8 cellular contexts compared by ENCODE assay signal in the genomic region with DNA sequence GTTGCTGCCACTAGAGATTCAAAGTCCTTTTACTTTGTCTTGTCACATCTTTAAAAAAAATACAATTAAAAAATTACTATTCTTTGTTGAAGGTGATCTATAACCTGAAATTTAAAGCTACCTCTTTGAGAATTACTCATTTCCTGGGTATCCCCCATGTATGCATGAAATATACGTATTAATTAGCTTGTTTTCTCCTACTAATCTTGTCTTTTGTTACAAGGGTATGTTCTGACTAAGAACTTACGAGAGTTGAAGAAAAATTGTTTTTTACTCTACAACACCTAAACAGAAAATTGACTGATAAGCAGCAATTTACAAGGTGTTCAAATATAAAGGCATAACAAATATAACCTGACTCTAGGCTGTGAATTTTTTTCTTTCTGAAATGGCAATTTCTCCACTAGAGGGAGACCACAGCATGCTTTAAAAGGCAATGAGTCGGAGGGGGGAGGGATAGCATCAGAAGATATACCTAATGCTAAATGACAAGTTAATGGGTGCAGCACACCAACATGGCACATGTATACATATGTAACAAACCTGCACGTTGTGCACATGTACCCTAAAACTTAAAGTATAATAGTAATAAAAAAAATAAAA.
A peak's percentile ranks its signal among the peaks of the same experiment; 100 is the strongest.
DNase-seq lines count a peak whose midpoint lies in the region; ATAC-seq, FAIRE-seq and TF ChIP-seq lines count a peak whose summit lies in the region.

No MANE protein-coding gene starts in this region.

- no peak for TF ChIP-seq EP300 in H1 (IDR thresholded peaks at IDR 0.05; ENCODE audit: borderline replicate concordance in 1 of 2, low read depth in 2 of 2, low read length in 2 of 2)

- intact Hi-C loops in activated naive CD4-positive, alpha-beta T cell treated with anti-CD3 and anti-CD28 coated beads for 36 hours (cut with micrococcal nuclease) = loop anchor here (5.0 to 10.0 kb wide), 2 partner anchors 319 to 1041 kb away; no protein-coding TSS in a partner anchor

- H3K14ac ChIP-seq in H1 (ENCODE audit: insufficient read length) = no peak overlapping the region

- FAIRE-seq in H1 (lab: Jason Lieb, UNC) = no peak

- H3K9me3 Mint-ChIP-seq in activated naive CD4-positive, alpha-beta T cell treated with anti-CD3 and anti-CD28 coated beads, Interleukin-2, amount 10 ng/mL, durations not matched to agents 7 days and 5 days = peaks cover 3% of the 10 kb centered on the region
- H3K9me3 Mint-ChIP-seq in activated naive CD4-positive, alpha-beta T cell treated with anti-CD3 and anti-CD28 coated beads for 36 hours = no peaks in the 10 kb centered on the region

- no peak overlapping the region for H3K18ac ChIP-seq in H1 (ENCODE audit: extremely low read depth, low read length)

- TF ChIP-seq RAD21 in H1 (IDR thresholded peaks at IDR 0.05 in 1 of 2, conservative IDR thresholded peaks at IDR 0.05 in 1 of 2; ENCODE audit: low read depth in 2 of 2, low read length in 2 of 2) = peak; percentile 50 to 53

- no peak overlapping the region for H3K27ac ChIP-seq in H1 (ENCODE audit: low read depth, low read length)

- H3K79me2 ChIP-seq in H1 (ENCODE audit: control insufficient read depth in 1 of 2, insufficient read depth in 2 of 2, low read length in 2 of 2) = no peaks in the 10 kb centered on the region

- no peak overlapping the region for H4K5ac ChIP-seq in H1 (ENCODE audit: insufficient read length, low read depth, low read length)

- H3K4me2 ChIP-seq in H1 (ENCODE audit: insufficient read depth in 1 of 2, low read depth in 2 of 2, low read length in 2 of 2) = no peak overlapping the region

- no peaks in the 10 kb centered on the region for H3K9me3 ChIP-seq in H1 (ENCODE audit: insufficient read depth in 2 of 2, low read depth in 1 of 2, low read length in 1 of 2)

- no peak overlapping the region for H3K4ac ChIP-seq in H1 (replicated peaks; ENCODE audit: insufficient read length, low read depth, low read length)

- no peak overlapping the region for H3K9ac ChIP-seq in H1 (replicated peaks in 1 of 4; ENCODE audit: extremely low read depth in 1 of 4, low read depth in 3 of 4, low read length in 3 of 4)

- TF ChIP-seq POLR2A in H1 (IDR thresholded peaks at IDR 0.05; ENCODE audit: control extremely low read depth in 1 of 2, low read depth in 2 of 2, low read length in 2 of 2) (no peak), GM18505 (IDR thresholded peaks at IDR 0.05; ENCODE audit: borderline replicate concordance, extremely low read depth, insufficient read depth, insufficient read length) (no peak)

- WGBS in H1 (ENCODE audit: extremely low coverage in 1 of 2, insufficient coverage in 1 of 2, insufficient read length in 1 of 2, insufficient replicate concordance in 2 of 2, low coverage in 1 of 2, low lambda C conversion rate in 2 of 2, missing lambda C conversion rate in 1 of 2), 2 experiments = 62% methylated on average over 3 of the region's 4 CpGs; no CpG with 5 or more reads in 1 of the 2 experiments

- no peak overlapping the region for H2BK120ac ChIP-seq in H1 (replicated peaks; ENCODE audit: low read depth, low read length)

- H3K4me3 Mint-ChIP-seq in activated naive CD4-positive, alpha-beta T cell treated with anti-CD3 and anti-CD28 coated beads, Interleukin-2, amount 10 ng/mL, durations not matched to agents 7 days and 5 days = no peak overlapping the region
- H3K4me3 Mint-ChIP-seq in activated naive CD4-positive, alpha-beta T cell treated with anti-CD3 and anti-CD28 coated beads for 36 hours = no peak overlapping the region

- no peaks in the 10 kb centered on the region for H4K20me1 ChIP-seq in H1 (replicated peaks in 1 of 2; ENCODE audit: control insufficient read depth in 1 of 2, insufficient read depth in 2 of 2, low read length in 2 of 2)

- no peak overlapping the region for H2BK12ac ChIP-seq in H1 (ENCODE audit: low read depth, low read length)

- no peak overlapping the region for H2BK5ac ChIP-seq in H1 (ENCODE audit: low read depth, low read length)

- H4K8ac ChIP-seq in H1 (ENCODE audit: extremely low read depth, insufficient read depth, low read length) = no peak overlapping the region

- no peak overlapping the region for H4K91ac ChIP-seq in H1 (replicated peaks; ENCODE audit: insufficient read length, low read length)

- H2BK20ac ChIP-seq in H1 (ENCODE audit: low read length) = no peak overlapping the region

- no peak overlapping the region for H3K27ac Mint-ChIP-seq in activated naive CD4-positive, alpha-beta T cell treated with anti-CD3 and anti-CD28 coated beads, Interleukin-2, amount 10 ng/mL, durations not matched to agents 7 days and 5 days
- H3K27ac Mint-ChIP-seq in activated naive CD4-positive, alpha-beta T cell treated with anti-CD3 and anti-CD28 coated beads for 36 hours = no peak overlapping the region

- H3K36me3 Mint-ChIP-seq in activated naive CD4-positive, alpha-beta T cell treated with anti-CD3 and anti-CD28 coated beads, Interleukin-2, amount 10 ng/mL, durations not matched to agents 7 days and 5 days = peaks cover 4% of the 10 kb centered on the region
- no peaks in the 10 kb centered on the region for H3K36me3 Mint-ChIP-seq in activated naive CD4-positive, alpha-beta T cell treated with anti-CD3 and anti-CD28 coated beads for 36 hours (ENCODE audit: low read depth)

- peak in 1 of 3 experiments; percentile 26; a peak in 2 of 4 replicates for TF ChIP-seq CTCF in H1 (IDR thresholded peaks at IDR 0.05; ENCODE audit: control extremely low read depth in 1 of 3, insufficient read depth in 1 of 3, low read depth in 1 of 3, low read length in 3 of 3)

- no peak overlapping the region for H3K23ac ChIP-seq in H1 (ENCODE audit: insufficient read length)

- H3K27me3 ChIP-seq in H1 (replicated peaks in 1 of 4; ENCODE audit: control insufficient read depth in 3 of 4, extremely low read depth in 1 of 4, insufficient read depth in 3 of 4, low read length in 3 of 4) = no peaks in the 10 kb centered on the region

- no peak overlapping the region for H2AFZ ChIP-seq in H1 (ENCODE audit: low read length)

- no peak overlapping the region for H3K56ac ChIP-seq in H1 (replicated peaks; ENCODE audit: insufficient read length, low read depth, low read length)

- H3K27me3 Mint-ChIP-seq in activated naive CD4-positive, alpha-beta T cell treated with anti-CD3 and anti-CD28 coated beads, Interleukin-2, amount 10 ng/mL, durations not matched to agents 7 days and 5 days = no peaks in the 10 kb centered on the region
- no peaks in the 10 kb centered on the region for H3K27me3 Mint-ChIP-seq in activated naive CD4-positive, alpha-beta T cell treated with anti-CD3 and anti-CD28 coated beads for 36 hours (ENCODE audit: low read depth)

- POLR2A ChIA-PET in H1 (lab: Charles Lee; ENCODE audit: partially characterized antibody) = no interaction called here

- no peak overlapping the region for H3K4me3 ChIP-seq in H1 (ENCODE audit: extremely low read depth in 1 of 4, insufficient read depth in 2 of 4, low read depth in 3 of 4, low read length in 4 of 4)

- H3K23me2 ChIP-seq in H1 (ENCODE audit: low read depth, low read length) = no peaks in the 10 kb centered on the region

- no peaks in the 10 kb centered on the region for H3K4me1 ChIP-seq in H1 (replicated peaks in 1 of 4; ENCODE audit: control insufficient read depth in 3 of 4, insufficient read depth in 4 of 4, low read length in 3 of 4)

- H3K4me1 Mint-ChIP-seq in activated naive CD4-positive, alpha-beta T cell treated with anti-CD3 and anti-CD28 coated beads, Interleukin-2, amount 10 ng/mL, durations not matched to agents 7 days and 5 days = peaks cover 40% of the 10 kb centered on the region
- H3K4me1 Mint-ChIP-seq in activated naive CD4-positive, alpha-beta T cell treated with anti-CD3 and anti-CD28 coated beads for 36 hours (ENCODE audit: low read depth) = peaks cover 11% of the 10 kb centered on the region

- CTCF ChIA-PET in activated naive CD4-positive, alpha-beta T cell treated with anti-CD3 and anti-CD28 coated beads, Interleukin-2, amount 10 ng/mL, durations not matched to agents 7 days and 5 days (lab: Charles Lee) = interaction anchor here (1.1 to 2.9 kb wide), 2 partner anchors 13 to 1041 kb away, joined by 3 to 12 read pairs; no protein-coding TSS in a partner anchor
- CTCF ChIA-PET in activated naive CD4-positive, alpha-beta T cell treated with anti-CD3 and anti-CD28 coated beads for 36 hours (lab: Charles Lee) = interaction anchor here (0.7 to 2.2 kb wide), 3 partner anchors 13 to 330 kb away, joined by 3 to 7 read pairs (median 7); no protein-coding TSS in a partner anchor
- CTCF ChIA-PET in H1 (lab: Charles Lee; ENCODE audit: partially characterized antibody) = interaction anchor here (0.5 to 2.8 kb wide), 12 partner anchors 10 to 625 kb away, joined by 3 to 11 read pairs (median 3); no protein-coding TSS in a partner anchor

- no peaks in the 10 kb centered on the region for H3K36me3 ChIP-seq in H1 (ENCODE audit: control insufficient read depth in 2 of 4, insufficient read depth in 4 of 4, low read length in 3 of 4)

- no peak overlapping the region for H2AK5ac ChIP-seq in H1 (ENCODE audit: low read depth, low read length)

- no peak for ATAC-seq in GM18505 (IDR thresholded peaks at IDR 0.05; ENCODE audit: unreplicated experiment)

- peak; percentile 21 for DNase-seq in activated naive CD4-positive, alpha-beta T cell treated with anti-CD3 and anti-CD28 coated beads, Interleukin-2, amount 10 ng/mL, durations not matched to agents 7 days and 5 days
- DNase-seq in activated naive CD4-positive, alpha-beta T cell treated with anti-CD3 and anti-CD28 coated beads for 36 hours = no peak
- DNase-seq in NCI-H69 (lab: John Stamatoyannopoulos, UW) (peak; percentile 13), H1 (ENCODE audit: low read depth in 1 of 2, low spot score in 2 of 2) (no peak), superior temporal gyrus (ENCODE audit: extremely low spot score) (peak; percentile 35), 8988T (no peak), NCI-H187 (lab: John Stamatoyannopoulos, UW) (no peak)

- no peak overlapping the region for H2BK15ac ChIP-seq in H1 (ENCODE audit: low read length)

- H3K79me1 ChIP-seq in H1 (ENCODE audit: low read depth, low read length) = no peaks in the 10 kb centered on the region

TF ChIP-seq in H1, 55 proteins besides CTCF, POLR2A, EP300 and RAD21 (continues in another document):
- TF ChIP-seq POLR2AphosphoS5 (IDR thresholded peaks at IDR 0.05; ENCODE audit: low read depth, low read length) (no peak), SP4 (IDR thresholded peaks at IDR 0.05; ENCODE audit: low read length) (no peak), SP1 (IDR thresholded peaks at IDR 0.05; ENCODE audit: low read depth, low read length) (no peak), SIN3A (conservative IDR thresholded peaks at IDR 0.05 in 1 of 2, IDR thresholded peaks at IDR 0.05 in 1 of 2; ENCODE audit: low read depth in 1 of 2, low read length in 2 of 2) (no peak), SIRT6 (IDR thresholded peaks at IDR 0.05; ENCODE audit: low read length) (no peak), BACH1 (IDR thresholded peaks at IDR 0.05; ENCODE audit: low read length) (no peak), POU5F1 (IDR thresholded peaks at IDR 0.05; ENCODE audit: low read depth, low read length) (no peak)

Comparison
In these comparisons a context has a peak if more than half of its experiments do, and no peak if none do; other contexts are left out.
1. DNase-seq: peak in activated naive CD4-positive, alpha-beta T cell treated with anti-CD3 and anti-CD28 coated beads, Interleukin-2, amount 10 ng/mL, durations not matched to agents 7 days and 5 days (single experiment), NCI-H69 (single experiment) and superior temporal gyrus (single experiment); none in activated naive CD4-positive, alpha-beta T cell treated with anti-CD3 and anti-CD28 coated beads for 36 hours (single experiment), H1 (0 of 2), 8988T (single experiment) and NCI-H187 (0 of 2).